20 cellular contexts compared by ENCODE assay signal in genomic region chrX:38660395-38661179, GRCh38.
DNase-seq lines count a peak whose midpoint lies in the region; ATAC-seq, FAIRE-seq and TF ChIP-seq lines count a peak whose summit lies in the region.
"Had no signal": no experiment of that assay in that cellular context is flagged by ENCODE, and none has a peak within 500 bp of the region (broad histone marks: within the 10 kb centered on the region; RNA-seq: fewer than 3 reads in every experiment).

No MANE protein-coding gene starts in this region.

- intact Hi-C loops in HepG2 (cut with micrococcal nuclease; ENCODE audit: unreplicated experiment) = no loop called here
- intact Hi-C loops in A673 (cut with micrococcal nuclease; ENCODE audit: unreplicated experiment) = loop anchor here (5.0 kb wide), 2 partner anchors 492 to 582 kb away; no protein-coding TSS in a partner anchor

- no peaks in the 10 kb centered on the region for H3K79me2 ChIP-seq in HepG2 (ENCODE audit: insufficient read depth, low read length)

- H3K27me3 Mint-ChIP-seq in activated naive CD4-positive, alpha-beta T cell treated with anti-CD3 and anti-CD28 coated beads, Interleukin-2, amount 50 U/mL, for 24 hours = no peaks in the 10 kb centered on the region
- no peaks in the 10 kb centered on the region for H3K27me3 Mint-ChIP-seq in WTC11 (ENCODE audit: low read depth)

- TF ChIP-seq CTCF in WTC11 (IDR thresholded peaks at IDR 0.05) (no peak), HepG2 (CRISPR knock-in tag; IDR thresholded peaks at IDR 0.05) (no peak), A673 (conservative IDR thresholded peaks at IDR 0.05; ENCODE audit: low read depth, low read length) (no peak)

- TF ChIP-seq EP300 in HepG2 (IDR thresholded peaks at IDR 0.05; ENCODE audit: low read depth in 2 of 2, low read length in 2 of 2) (no peak), HepG2 (CRISPR knock-in tag; IDR thresholded peaks at IDR 0.05; ENCODE audit: borderline replicate concordance) (no peak)

- H3K4me1 Mint-ChIP-seq in activated naive CD4-positive, alpha-beta T cell treated with anti-CD3 and anti-CD28 coated beads, Interleukin-2, amount 50 U/mL, for 24 hours = no peaks in the 10 kb centered on the region
- H3K4me1 Mint-ChIP-seq in WTC11 = peaks cover 3% of the 10 kb centered on the region; the same call in 1 of the 2 replicates

- in situ Hi-C loops in HepG2 (cut with HindIII; ENCODE audit: extremely low pct_ligation_motif_present, low pct_unique_long_range_greater_than_20kb) = no loop called here

- no peaks in the 10 kb centered on the region for H3K9me3 Mint-ChIP-seq in activated naive CD4-positive, alpha-beta T cell treated with anti-CD3 and anti-CD28 coated beads, Interleukin-2, amount 50 U/mL, for 24 hours
- no peaks in the 10 kb centered on the region for H3K9me3 Mint-ChIP-seq in WTC11

- peak overlapping the region; percentile 19 for H3K27ac Mint-ChIP-seq in activated naive CD4-positive, alpha-beta T cell treated with anti-CD3 and anti-CD28 coated beads, Interleukin-2, amount 50 U/mL, for 24 hours
- no peak overlapping the region for H3K27ac Mint-ChIP-seq in WTC11

- 53% methylated on average over 4 of the region's 6 CpGs for WGBS in HepG2 (ENCODE audit: low lambda C conversion rate)
- 60 to 69% (median 67%) methylated on average over 6 of the region's 6 CpGs for WGBS in small intestine, 3 donors

- DNase-seq in activated naive CD4-positive, alpha-beta T cell treated with anti-CD3 and anti-CD28 coated beads, Interleukin-2, amount 50 U/mL, for 16 hours = no peak
- DNase-seq in WTC11 (ENCODE audit: low spot score) (no peak), HepG2 (ENCODE audit: low spot score) (peak; percentile 12), small intestine (peak; percentile 60), A673 (ENCODE audit: low spot score) (no peak)
- DNase-seq: 8988T, BE2C, KBM-7, NCI-H1105, NCI-H2029 treated with DMSO at 0.1 percent for 48 hours, NCI-H226, NCI-H510A treated with DMSO at 0.1 percent for 48 hours, NCI-H748 treated with DMSO at 0.1 percent for 48 hours, PC-9, RPMI8226, SHP77 treated with DMSO at 0.1 percent for 48 hours had no signal

- H3K4me3 ChIP-seq in HepG2 (replicated peaks in 1 of 3; ENCODE audit: insufficient read depth in 1 of 3, low read depth in 2 of 3, low read length in 3 of 3) (no peak overlapping the region), small intestine (ENCODE audit: low read depth in 1 of 2, low read length in 2 of 2) (no peak overlapping the region), A673 (ENCODE audit: low read depth, low read length, poor library complexity, severe bottlenecking) (no peak overlapping the region)
- H3K4me3 ChIP-seq: PC-9, SK-N-MC had no signal

- H3K36me3 ChIP-seq in HepG2 (replicated peaks in 1 of 2; ENCODE audit: control insufficient read depth in 1 of 2, insufficient read depth in 2 of 2, low read length in 2 of 2) (no peaks in the 10 kb centered on the region), small intestine (ENCODE audit: control insufficient read depth in 2 of 2, insufficient read depth in 2 of 2, low read length in 2 of 2) (no peaks in the 10 kb centered on the region), A673 (ENCODE audit: insufficient read depth, low read length, poor library complexity, severe bottlenecking) (no peaks in the 10 kb centered on the region)
- H3K36me3 ChIP-seq: BE2C had no signal

- H3K4me1 ChIP-seq in HepG2 (ENCODE audit: insufficient read depth, low read length) = peaks cover 27% of the 10 kb centered on the region
- no peaks in the 10 kb centered on the region for H3K4me1 ChIP-seq in small intestine (ENCODE audit: control insufficient read depth in 2 of 2, insufficient read depth in 1 of 2, low read depth in 1 of 2, low read length in 1 of 2)
- no peaks in the 10 kb centered on the region for H3K4me1 ChIP-seq in A673 (ENCODE audit: insufficient read depth, low read length, poor library complexity, severe bottlenecking)
- H3K4me1 ChIP-seq: BE2C had no signal

- peak overlapping the region; percentile 33 for H3K27ac ChIP-seq in HepG2 (ENCODE audit: extremely low read length, insufficient read depth, low read length)
- H3K27ac ChIP-seq in small intestine (ENCODE audit: low read depth in 1 of 2, low read length in 1 of 2) = no peak overlapping the region
- H3K27ac ChIP-seq in A673 (ENCODE audit: low read depth, low read length, poor library complexity, severe bottlenecking) = no peak overlapping the region
- H3K27ac ChIP-seq: PC-9, SK-N-MC had no signal

- no peak for TF ChIP-seq POLR2A in HepG2 (IDR thresholded peaks at IDR 0.05; ENCODE audit: insufficient read depth in 1 of 2, low read depth in 2 of 2, low read length in 2 of 2)

- H3K36me3 Mint-ChIP-seq in activated naive CD4-positive, alpha-beta T cell treated with anti-CD3 and anti-CD28 coated beads, Interleukin-2, amount 50 U/mL, for 24 hours = no peaks in the 10 kb centered on the region
- no peaks in the 10 kb centered on the region for H3K36me3 Mint-ChIP-seq in WTC11

- H2AFZ ChIP-seq in HepG2 (ENCODE audit: low read length) = no peak overlapping the region
- H2AFZ ChIP-seq: PC-9 had no signal

- CTCF ChIA-PET in WTC11 (lab: Charles Lee) = no interaction called here
- CTCF ChIA-PET in HepG2 (lab: Yijun Ruan, JAX; ENCODE audit: low intra/inter-chr PET ratio, low total read pairs) = no interaction called here
- CTCF ChIA-PET in A673 (lab: Charles Lee) = no interaction called here

- TF ChIP-seq RAD21 in HepG2 (CRISPR knock-in tag; IDR thresholded peaks at IDR 0.05) = no peak

- POLR2A ChIA-PET in WTC11 (lab: Charles Lee) (no interaction called here), HepG2 (lab: Yijun Ruan, JAX) (no interaction called here), A673 (lab: Charles Lee; ENCODE audit: low non-redundant PET) (no interaction called here)

- peak; percentile 58 for FAIRE-seq in HepG2 (lab: Jason Lieb, UNC)
- FAIRE-seq in small intestine (lab: Jason Lieb, UNC) = peak; percentile 59

- no peaks in the 10 kb centered on the region for H3K9me3 ChIP-seq in HepG2 (ENCODE audit: low read length)
- no peaks in the 10 kb centered on the region for H3K9me3 ChIP-seq in small intestine (ENCODE audit: control insufficient read depth, low read depth)
- no peaks in the 10 kb centered on the region for H3K9me3 ChIP-seq in A673 (ENCODE audit: low read depth, low read length, poor library complexity, severe bottlenecking)
- H3K9me3 ChIP-seq: BE2C had no signal

- BruUV-seq in HepG2 (replicated peaks; lab: Mats Ljungman, UMichigan) (no TSS peak), A673 (replicated peaks; lab: Mats Ljungman, UMichigan) (no TSS peak)

- no peaks in the 10 kb centered on the region for H4K20me1 ChIP-seq in HepG2 (ENCODE audit: insufficient read depth, low read length)

- H3K27me3 ChIP-seq in HepG2 (ENCODE audit: control insufficient read depth in 1 of 2, insufficient read depth in 2 of 2, low read length in 2 of 2) (no peaks in the 10 kb centered on the region), small intestine (ENCODE audit: control insufficient read depth in 2 of 2, insufficient read depth in 2 of 2, low read length in 2 of 2) (no peaks in the 10 kb centered on the region), A673 (replicated peaks; ENCODE audit: insufficient read depth, low read depth, low read length, poor library complexity) (peaks cover 3% of the 10 kb centered on the region)
- H3K27me3 ChIP-seq: BE2C had no signal

- ATAC-seq in WTC11 (no peak), HepG2 (peak; percentile 44; the same call in 1 of the 3 replicates), HG03159 (IDR thresholded peaks at IDR 0.05; ENCODE audit: unreplicated experiment) (no peak), GM21423 (IDR thresholded peaks at IDR 0.05; ENCODE audit: unreplicated experiment) (no peak)

- H3K4me3 Mint-ChIP-seq in activated naive CD4-positive, alpha-beta T cell treated with anti-CD3 and anti-CD28 coated beads, Interleukin-2, amount 50 U/mL, for 24 hours = no peak overlapping the region
- H3K4me3 Mint-ChIP-seq in WTC11 = no peak overlapping the region

- 0 out of 2 replicates have a peak overlapping the region, but pooled peaks have one; percentile 3 for H3K4me2 ChIP-seq in HepG2 (ENCODE audit: low read depth, low read length)
- H3K4me2 ChIP-seq: PC-9 had no signal

- H3K9ac ChIP-seq in HepG2 (ENCODE audit: insufficient read depth, low read depth, low read length) = no peak overlapping the region

TF ChIP-seq in WTC11, 78 proteins besides CTCF, POLR2A, EP300 and RAD21:
- TF ChIP-seq GABPB1 (CRISPR knock-in tag; IDR thresholded peaks at IDR 0.05) = peak; percentile 50
- TF ChIP-seq ATF3 (CRISPR knock-in tag; conservative IDR thresholded peaks at IDR 0.05) = no peak

TF ChIP-seq in HepG2, 621 proteins besides CTCF, POLR2A, EP300 and RAD21 (continues in another document):
- TF ChIP-seq HCFC1 (IDR thresholded peaks at IDR 0.05; ENCODE audit: low read depth, low read length) (no peak), ATF4 (CRISPR knock-in tag; IDR thresholded peaks at IDR 0.05) (0 out of 4 replicates have a peak, but pooled peaks of 1 of the 2 experiments have one; percentile 34), ZNF709 (CRISPR knock-in tag; IDR thresholded peaks at IDR 0.05) (no peak), ZNF652 (CRISPR knock-in tag; IDR thresholded peaks at IDR 0.05; ENCODE audit: borderline replicate concordance, low read depth) (0 out of 2 replicates have a peak, but pooled peaks have one; percentile 18), ZNF569 (CRISPR knock-in tag; IDR thresholded peaks at IDR 0.05; ENCODE audit: borderline replicate concordance) (no peak), CEBPB (IDR thresholded peaks at IDR 0.05; ENCODE audit: borderline replicate concordance, low read depth, low read length) (peak; percentile 72), HNF4A (CRISPR knock-in tag; IDR thresholded peaks at IDR 0.05) (peak; percentile 63)

Comparison
In these comparisons a context has a peak if more than half of its experiments do, and no peak if none do; other contexts are left out.
1. DNase-seq: peak in HepG2 (single experiment) and small intestine (single experiment); none in activated naive CD4-positive, alpha-beta T cell treated with anti-CD3 and anti-CD28 coated beads, Interleukin-2, amount 50 U/mL, for 16 hours (single experiment), WTC11 (single experiment) and A673 (single experiment).